ENCODE assay signal across 8 cellular contexts in genomic region chr9:112380771-112381181, GRCh38. TPM values are rescaled to one million over a fixed set of nuclear protein-coding genes. Genes with fewer than 3 reads are reported as not detected.
DNase-seq lines count a peak whose midpoint lies in the region; ATAC-seq and TF ChIP-seq lines count a peak whose summit lies in the region.

No MANE protein-coding gene starts in this region.

- H3K4me1 ChIP-seq in BLaER1 (peaks cover 71% of the 10 kb centered on the region), sigmoid colon (peaks cover 0 to 54% (median 41%) of the 10 kb centered on the region in 4 donors)

- peak overlapping the region; percentile 90 for H3K9ac ChIP-seq in BLaER1

- no peak for DNase-seq in HFF-Myc (ENCODE audit: extremely low read depth, low read depth)
- DNase-seq in activated CD8-positive, alpha-beta T cell treated with anti-CD3 and anti-CD28 coated beads for 36 hours: peak; percentile 15
- DNase-seq in glutamatergic neuron: no peak
- no peak for DNase-seq in sigmoid colon

- WGBS in sigmoid colon, 2 donors: 27% methylated on average over 6 of the region's 6 CpGs

- H3K9me3 ChIP-seq in BLaER1 (no peaks in the 10 kb centered on the region), sigmoid colon (no peaks in the 10 kb centered on the region)

- TF ChIP-seq CTCF in HFF-Myc (IDR thresholded peaks at IDR 0.05; ENCODE audit: low read depth, low read length, missing control alignments): no peak
- no peak for TF ChIP-seq CTCF in activated CD8-positive, alpha-beta T cell treated with anti-CD3 and anti-CD28 coated beads for 36 hours (IDR thresholded peaks at IDR 0.05)
- no peak for TF ChIP-seq CTCF in glutamatergic neuron (IDR thresholded peaks at IDR 0.05; ENCODE audit: partially characterized antibody, unreplicated experiment)
- no peak for TF ChIP-seq CTCF in sigmoid colon (IDR thresholded peaks at IDR 0.05)

- H3K27me3 ChIP-seq in BLaER1: no peaks in the 10 kb centered on the region
- H3K27me3 ChIP-seq in sigmoid colon: no peaks in the 10 kb centered on the region

- no peaks in the 10 kb centered on the region for H4K20me1 ChIP-seq in BLaER1

- CTCF ChIA-PET in activated CD8-positive, alpha-beta T cell treated with anti-CD3 and anti-CD28 coated beads for 36 hours (lab: Charles Lee): interaction anchor here (1.2 to 6.2 kb wide), 2 partner anchors 20 to 267 kb away, joined by 3 to 55 read pairs; no protein-coding TSS in a partner anchor

- POLR2A ChIA-PET in activated CD8-positive, alpha-beta T cell treated with anti-CD3 and anti-CD28 coated beads for 36 hours (lab: Charles Lee): interaction anchor here (0.6 to 2.7 kb wide), 8 partner anchors 14 to 485 kb away, joined by 3 to 13 read pairs (median 6); partner anchors contain the start of genes KIAA1958, PTBP3 and UGCG

- H3K9me3 Mint-ChIP-seq in activated CD8-positive, alpha-beta T cell treated with anti-CD3 and anti-CD28 coated beads for 36 hours: peaks cover 1% of the 10 kb centered on the region
- H3K9me3 Mint-ChIP-seq in glutamatergic neuron (ENCODE audit: unreplicated experiment): peaks cover 5% of the 10 kb centered on the region

- H3K27me3 Mint-ChIP-seq in activated CD8-positive, alpha-beta T cell treated with anti-CD3 and anti-CD28 coated beads for 36 hours: no peaks in the 10 kb centered on the region
- no peaks in the 10 kb centered on the region for H3K27me3 Mint-ChIP-seq in glutamatergic neuron (ENCODE audit: unreplicated experiment)

- H3K4me3 Mint-ChIP-seq in activated CD8-positive, alpha-beta T cell treated with anti-CD3 and anti-CD28 coated beads for 36 hours: peak overlapping the region; percentile 87
- H3K4me3 Mint-ChIP-seq in glutamatergic neuron (ENCODE audit: unreplicated experiment): peak overlapping the region; percentile 87

- no peaks in the 10 kb centered on the region for H3K36me3 ChIP-seq in BLaER1
- H3K36me3 ChIP-seq in sigmoid colon: no peaks in the 10 kb centered on the region

- TF ChIP-seq EP300 in sigmoid colon (IDR thresholded peaks at IDR 0.05): no peak

- peak overlapping the region; percentile 76 for H3K27ac ChIP-seq in BLaER1
- peak overlapping the region; percentile 91 to 98 (median 98) for H3K27ac ChIP-seq in sigmoid colon

- intact Hi-C loops in activated CD8-positive, alpha-beta T cell treated with anti-CD3 and anti-CD28 coated beads for 36 hours (cut with micrococcal nuclease): no loop called here
- intact Hi-C loops in sigmoid colon (cut with DNase I): loop anchor here (5.0 kb wide), 3 partner anchors 107 to 898 kb away; partner anchors contain the start of genes ECPAS, INIP and KIAA1958

- peaks cover 35% of the 10 kb centered on the region for H3K4me1 Mint-ChIP-seq in activated CD8-positive, alpha-beta T cell treated with anti-CD3 and anti-CD28 coated beads for 36 hours (ENCODE audit: low read depth)
- H3K4me1 Mint-ChIP-seq in glutamatergic neuron (ENCODE audit: low read depth, unreplicated experiment): peaks cover 3% of the 10 kb centered on the region

- H3K36me3 Mint-ChIP-seq in activated CD8-positive, alpha-beta T cell treated with anti-CD3 and anti-CD28 coated beads for 36 hours (ENCODE audit: low read depth): no peaks in the 10 kb centered on the region
- H3K36me3 Mint-ChIP-seq in glutamatergic neuron (ENCODE audit: unreplicated experiment): no peaks in the 10 kb centered on the region

- no peak for ATAC-seq in activated CD8-positive, alpha-beta T cell treated with anti-CD3 and anti-CD28 coated beads for 36 hours
- ATAC-seq in GM18505 (IDR thresholded peaks at IDR 0.05; ENCODE audit: unreplicated experiment) (no peak), GM21390 (IDR thresholded peaks at IDR 0.05; ENCODE audit: unreplicated experiment) (no peak), HG02840 (IDR thresholded peaks at IDR 0.05; ENCODE audit: low FRiP score, unreplicated experiment) (no peak)

- peak overlapping the region; percentile 81 for H3K4me2 ChIP-seq in BLaER1

- peak overlapping the region; percentile 98 for H3K27ac Mint-ChIP-seq in activated CD8-positive, alpha-beta T cell treated with anti-CD3 and anti-CD28 coated beads for 36 hours
- H3K27ac Mint-ChIP-seq in glutamatergic neuron (ENCODE audit: unreplicated experiment): no peak overlapping the region

- H3K4me3 ChIP-seq in BLaER1 (peak overlapping the region; percentile 97), HFF-Myc (replicated peaks; ENCODE audit: low read depth, low read length) (peak overlapping the region; percentile 88), sigmoid colon (peak overlapping the region; percentile 73 to 92 (median 81))

- no peak for TF ChIP-seq POLR2A in sigmoid colon (IDR thresholded peaks at IDR 0.05)
- TF ChIP-seq POLR2A in GM18505 (IDR thresholded peaks at IDR 0.05; ENCODE audit: borderline replicate concordance, extremely low read depth, insufficient read depth, insufficient read length): no peak

RNA-seq across cellular contexts. Expression of gene HSDL2, which starts 0.9 kb away (rescaled TPM):
- 10 to 100 TPM; 24.5 to 25.3 TPM for total RNA-seq in activated CD8-positive, alpha-beta T cell treated with anti-CD3 and anti-CD28 coated beads for 36 hours
- total RNA-seq in glutamatergic neuron (ENCODE audit: unreplicated experiment): 4.8 TPM
- total RNA-seq in sigmoid colon: 10 to 100 TPM; 35.5 to 53.5 (median 40.6) TPM
- polyA plus RNA-seq in sigmoid colon: 10 to 100 TPM; 24.6 to 48.6 (median 28.9) TPM

RNA-seq across cellular contexts. Expression of gene PTBP3, which starts 47.4 kb away (rescaled TPM):
- total RNA-seq in activated CD8-positive, alpha-beta T cell treated with anti-CD3 and anti-CD28 coated beads for 36 hours: 100 to 1,000 TPM; 108 to 120 TPM
- total RNA-seq in glutamatergic neuron (ENCODE audit: unreplicated experiment) (48.6 TPM), sigmoid colon (10 to 100 TPM; 19.4 to 24.6 (median 22.0) TPM)
- 10 to 100 TPM; 24.0 to 42.5 (median 37.2) TPM for polyA plus RNA-seq in sigmoid colon
